Comparison of ENCODE assay signal across 25 cellular contexts in genomic region chr1:231964955-231965354, GRCh38.
"Had no signal": no experiment of that assay in that cellular context is flagged by ENCODE, and none has a peak within 500 bp of the region (broad histone marks: within the 10 kb centered on the region; RNA-seq: fewer than 3 reads in every experiment).

No MANE protein-coding gene starts in this region.

- H3K27me3 Mint-ChIP-seq: effector memory CD8-positive, alpha-beta T cell; naive thymus-derived CD8-positive, alpha-beta T cell had no signal

- H3K27ac Mint-ChIP-seq: effector memory CD8-positive, alpha-beta T cell; immature natural killer cell; nephron progenitor cell had no signal

- H3K9me3 ChIP-seq: esophagus squamous epithelium, heart right ventricle, lower lobe of right lung, prostate gland, right atrium auricular region, stomach, thyroid gland, vagina had no signal

- H3K9me3 Mint-ChIP-seq: immature natural killer cell, nephron progenitor cell had no signal

- H3K4me3 Mint-ChIP-seq: effector memory CD8-positive, alpha-beta T cell; immature natural killer cell; naive thymus-derived CD8-positive, alpha-beta T cell; nephron progenitor cell had no signal

- DNase-seq: effector memory CD8-positive, alpha-beta T cell; erythroblast; esophagus squamous epithelium; foreskin melanocyte; glutamatergic neuron; heart right ventricle; hippocampal formation; immature natural killer cell; left ventricle myocardium superior; lower lobe of right lung; naive thymus-derived CD8-positive, alpha-beta T cell; nephron progenitor cell; nucleus accumbens; stimulated activated CD4-positive, alpha-beta T cell treated with anti-CD3 and anti-CD28 coated beads, Interleukin-12 subunit alpha, Interleukin-12 subunit beta, amount 100 ng/mL, for 4 hours; stimulated activated CD4-positive, alpha-beta T cell treated with anti-CD3 and anti-CD28 coated beads, Interleukin-1b, Interleukin-23, amount 100 ng/mL, for 48 hours; stimulated activated CD4-positive, alpha-beta T cell treated with anti-CD3 and anti-CD28 coated beads, Interleukin-4, amount 100 ng/mL, for 1 hour; stimulated activated CD8-positive, alpha-beta memory T cell treated with anti-CD3 and anti-CD28 coated beads, Interleukin-4, amount 100 ng/mL, for 48 hours; stimulated activated naive CD4-positive, alpha-beta T cell; stomach; thyroid gland; trophoblast cell had no signal

- ATAC-seq: effector memory CD8-positive, alpha-beta T cell; heart right ventricle; left ventricle myocardium superior; lower lobe of right lung; naive thymus-derived CD8-positive, alpha-beta T cell; sciatic nerve had no signal

- H3K4me1 Mint-ChIP-seq: immature natural killer cell, nephron progenitor cell had no signal
